In genomic region chr1:6646499-6647148, GRCh38 we compare ENCODE assay signal across 7 cellular contexts. TPM values are rescaled to one million over a fixed set of nuclear protein-coding genes. Genes with fewer than 3 reads are reported as not detected.
A peak's percentile ranks its signal among the peaks of the same experiment; 100 is the strongest.
DNase-seq lines count a peak whose midpoint lies in the region; ATAC-seq, FAIRE-seq and TF ChIP-seq lines count a peak whose summit lies in the region.

No MANE protein-coding gene starts in this region.

- H3K79me2 ChIP-seq in H9 (ENCODE audit: insufficient read depth, low read length): no peaks in the 10 kb centered on the region

- no peak overlapping the region for H2BK5ac ChIP-seq in H9 (ENCODE audit: insufficient read length, low read length)

- H2AFZ ChIP-seq in H9 (ENCODE audit: low read length): no peak overlapping the region

- peak overlapping the region; percentile 44 to 85 (median 85); a peak in 6 of 7 replicates for H3K27ac Mint-ChIP-seq in H9

- H3K4me1 ChIP-seq in H9 (ENCODE audit: insufficient read depth, low read length): no peaks in the 10 kb centered on the region
- no peaks in the 10 kb centered on the region for H3K4me1 ChIP-seq in lung (ENCODE audit: control insufficient read depth in 2 of 2, insufficient read depth in 2 of 2, low read length in 2 of 2)

- H3K27me3 ChIP-seq in H9 (ENCODE audit: insufficient read depth, low read length) (no peaks in the 10 kb centered on the region), lung (ENCODE audit: control insufficient read depth, insufficient read depth) (no peaks in the 10 kb centered on the region)

- H3K36me3 Mint-ChIP-seq in H9 (ENCODE audit: insufficient read depth in 1 of 3, low read depth in 3 of 3): peaks cover 31 to 66% (median 56%) of the 10 kb centered on the region in 3 experiments; a peak in 6 of 7 replicates

- H3K79me1 ChIP-seq in H9 (ENCODE audit: insufficient read depth, low read depth, low read length, poor library complexity, severe bottlenecking): no peaks in the 10 kb centered on the region

- DNase-seq in DMS 273 treated with DMSO at 0.1 percent for 48 hours (lab: John Stamatoyannopoulos, UW): peak; percentile 38
- DNase-seq in H9: peak; percentile 40
- peak; percentile 12 for DNase-seq in RCC 7860 (ENCODE audit: low spot score)
- DNase-seq in coronary artery (ENCODE audit: low spot score): no peak
- no peak for DNase-seq in lung (ENCODE audit: low spot score)

- H3K23ac ChIP-seq in H9 (ENCODE audit: insufficient read length, low read depth, low read length): no peak overlapping the region

- H3K9ac ChIP-seq in H9 (ENCODE audit: extremely low read depth, insufficient read length, low read length): no peak overlapping the region

- no peak for FAIRE-seq in RCC 7860 (lab: Jason Lieb, UNC)

- no peak overlapping the region for H3K56ac ChIP-seq in H9 (ENCODE audit: insufficient read length, low read depth, low read length)

- H3K9me3 ChIP-seq in H9 (ENCODE audit: control insufficient read depth, low read depth, low read length) (no peaks in the 10 kb centered on the region), lung (ENCODE audit: control insufficient read depth in 2 of 2, insufficient read depth in 1 of 2, low read length in 1 of 2) (no peaks in the 10 kb centered on the region)

- no peak overlapping the region for H3K4me3 Mint-ChIP-seq in H9

- no peak overlapping the region for H3K4me2 ChIP-seq in H9 (ENCODE audit: insufficient read depth, insufficient read length, low read length)

- H2BK120ac ChIP-seq in H9 (ENCODE audit: low read depth, low read length, poor library complexity, severe bottlenecking): no peak overlapping the region

- no peak overlapping the region for H3K18ac ChIP-seq in H9 (ENCODE audit: insufficient read length, low read depth, low read length)

- no peak overlapping the region for H2AK5ac ChIP-seq in H9 (ENCODE audit: insufficient read length, low read length)

- no peak overlapping the region for H3K27ac ChIP-seq in H9 (ENCODE audit: insufficient read length, low read depth, low read length)
- H3K27ac ChIP-seq in coronary artery: no peak overlapping the region
- no peak overlapping the region for H3K27ac ChIP-seq in lung (ENCODE audit: low read depth in 1 of 2, low read length in 1 of 2)

- no peak overlapping the region for H3K4ac ChIP-seq in H9 (ENCODE audit: low read depth, low read length)

- H2BK20ac ChIP-seq in H9 (ENCODE audit: low read depth, low read length, poor library complexity, severe bottlenecking): no peak overlapping the region

- H3K23me2 ChIP-seq in H9 (ENCODE audit: insufficient read length, low read depth, low read length, poor library complexity, severe bottlenecking): no peaks in the 10 kb centered on the region

- no peaks in the 10 kb centered on the region for H3K9me3 Mint-ChIP-seq in H9

- H3K4me1 Mint-ChIP-seq in H9: peaks cover 3 to 6% of the 10 kb centered on the region in 2 experiments; a peak in 3 of 4 replicates

- no peak overlapping the region for H3K14ac ChIP-seq in H9 (ENCODE audit: insufficient read depth, low read length)

- no peak overlapping the region for H3K4me3 ChIP-seq in coronary artery
- no peak overlapping the region for H3K4me3 ChIP-seq in lung

- H3T11ph ChIP-seq in H9 (ENCODE audit: low read length): no peak overlapping the region

- TF ChIP-seq CTCF in H9 (conservative IDR thresholded peaks at IDR 0.05) (peak; percentile 75), coronary artery (IDR thresholded peaks at IDR 0.05) (peak; percentile 51), lung (IDR thresholded peaks at IDR 0.05; ENCODE audit: control extremely low read depth, extremely low read depth) (peak; percentile 45)

- H3K27me3 Mint-ChIP-seq in H9 (ENCODE audit: low read depth): no peaks in the 10 kb centered on the region

- H4K20me1 ChIP-seq in H9 (ENCODE audit: control insufficient read depth, insufficient read depth, insufficient read length): no peaks in the 10 kb centered on the region

- H3K36me3 ChIP-seq in lung (ENCODE audit: control insufficient read depth in 2 of 2, insufficient read depth in 2 of 2, low read length in 2 of 2): peaks cover 19 to 42% of the 10 kb centered on the region in 2 donors

- no peak overlapping the region for H4K8ac ChIP-seq in H9 (replicated peaks; ENCODE audit: insufficient read length, low read depth, low read length)

- no peak overlapping the region for H4K5ac ChIP-seq in H9 (ENCODE audit: insufficient read length, low read depth, low read length)

- WGBS in H9 (ENCODE audit: extremely low coverage, insufficient read length, low lambda C conversion rate): no CpG with 5 or more reads among the region's 10 CpGs
- WGBS in lung, 2 donors: 60 to 64% methylated on average over 9 to 10 of the region's 10 CpGs

- H2BK15ac ChIP-seq in H9 (ENCODE audit: low read depth, low read length): no peak overlapping the region

- H2BK12ac ChIP-seq in H9 (ENCODE audit: insufficient read length, low read depth, low read length): no peak overlapping the region

- ATAC-seq in lung (ENCODE audit: insufficient read depth, low FRiP score) (no peak), HG03354 (IDR thresholded peaks at IDR 0.05; ENCODE audit: poor library complexity, severe bottlenecking, unreplicated experiment) (no peak), GM21367 (IDR thresholded peaks at IDR 0.05; ENCODE audit: unreplicated experiment) (no peak)

- H4K91ac ChIP-seq in H9 (ENCODE audit: insufficient read length, low read depth, low read length): no peak overlapping the region

RNA-seq across cellular contexts. Expression of gene THAP3, which starts 22.0 kb away (rescaled TPM):
- total RNA-seq in H9 (2021) (14.0 and 15.3 TPM in 2 replicates), lung (10 to 100 TPM; 12.6 to 26.5 TPM)
- polyA plus RNA-seq in lung: 10 to 100 TPM; 17.8 to 23.8 TPM

RNA-seq across cellular contexts. Expression of gene PHF13, which starts 33.1 kb away (rescaled TPM):
- total RNA-seq in H9 (2021) (55.8 and 56.4 TPM in 2 replicates), lung (10 to 100 TPM in 1 of 2 donors, 1 to 10 TPM in 1; 8.9 to 20.6 TPM)
- polyA plus RNA-seq in lung: 1 to 10 TPM; 5.4 to 5.6 TPM

RNA-seq across cellular contexts. Expression of gene KLHL21, which starts 44.0 kb away (rescaled TPM):
- total RNA-seq in H9 (2021): 31.9 and 32.7 TPM in 2 replicates
- 10 to 100 TPM; 16.0 to 31.3 TPM for total RNA-seq in lung
- 10 to 100 TPM in 1 of 2 donors, 1 to 10 TPM in 1; 9.2 to 23.3 TPM for polyA plus RNA-seq in lung

RNA-seq across cellular contexts. Expression of gene DNAJC11, which starts 55.0 kb away (rescaled TPM):
- total RNA-seq in H9 (2021) (88.5 and 91.8 TPM in 2 replicates), lung (10 to 100 TPM; 37.7 to 43.0 TPM)
- polyA plus RNA-seq in lung: 10 to 100 TPM; 18.6 to 23.2 TPM

Comparison
In these comparisons a context has a peak if more than half of its experiments do, and no peak if none do; other contexts are left out.
1. DNase-seq: peak in DMS 273 treated with DMSO at 0.1 percent for 48 hours (single experiment), H9 (single experiment) and RCC 7860 (single experiment); none in coronary artery (single experiment) and lung (single experiment).
2. Peak in every context shown above with its lines, with median percentiles within 50 percentile points of each other: CTCF ChIP-seq.